2 cellular contexts compared by ENCODE assay signal in genomic region chr1:208241541-208241940, GRCh38.
TF ChIP-seq lines count a peak whose summit lies in the region.

No MANE protein-coding gene starts in this region.

TF ChIP-seq in SK-N-SH, 30 proteins besides CTCF, POLR2A, EP300 and RAD21:
- TF ChIP-seq MXI1 (IDR thresholded peaks at IDR 0.05; ENCODE audit: low read depth, low read length) (no peak), FOXM1 (IDR thresholded peaks at IDR 0.05; ENCODE audit: low read depth) (no peak), USF2 (IDR thresholded peaks at IDR 0.05; ENCODE audit: borderline replicate concordance, low read depth, low read length) (no peak), USF1 (IDR thresholded peaks at IDR 0.05; ENCODE audit: borderline replicate concordance, low read depth) (no peak), SIN3A (IDR thresholded peaks at IDR 0.05; ENCODE audit: borderline replicate concordance, low read depth, low read length) (no peak), PBX3 (IDR thresholded peaks at IDR 0.05) (no peak), GATA2 (CRISPR knock-in tag; IDR thresholded peaks at IDR 0.05) (no peak), YY1 (IDR thresholded peaks at IDR 0.05; ENCODE audit: low read depth) (no peak)

TF ChIP-seq in SK-N-SH treated with all-trans-retinoic acid at 6 μM for 48 hours, 23 proteins besides CTCF, POLR2A, EP300 and RAD21:
- TF ChIP-seq ZFP30 (CRISPR knock-in tag; IDR thresholded peaks at IDR 0.05) (no peak), TCF4 (CRISPR knock-in tag; IDR thresholded peaks at IDR 0.05; ENCODE audit: borderline replicate concordance) (no peak), PATZ1 (CRISPR knock-in tag; IDR thresholded peaks at IDR 0.05; ENCODE audit: borderline replicate concordance) (no peak), ZC3H10 (CRISPR knock-in tag; IDR thresholded peaks at IDR 0.05) (no peak), ISL1 (CRISPR knock-in tag; IDR thresholded peaks at IDR 0.05) (no peak), ZNF70 (CRISPR knock-in tag; IDR thresholded peaks at IDR 0.05) (no peak), ZNF565 (CRISPR knock-in tag; conservative IDR thresholded peaks at IDR 0.05; ENCODE audit: low read depth) (no peak), ZFP3 (CRISPR knock-in tag; IDR thresholded peaks at IDR 0.05) (no peak), CREB5 (CRISPR knock-in tag; IDR thresholded peaks at IDR 0.05; ENCODE audit: low read depth) (no peak), GLIS3 (CRISPR knock-in tag; IDR thresholded peaks at IDR 0.05) (no peak), POU6F1 (CRISPR knock-in tag; IDR thresholded peaks at IDR 0.05; ENCODE audit: borderline replicate concordance, low read depth) (no peak), SNAI2 (CRISPR knock-in tag; IDR thresholded peaks at IDR 0.05) (no peak), CSDC2 (CRISPR knock-in tag; IDR thresholded peaks at IDR 0.05) (no peak), TOX (CRISPR knock-in tag; IDR thresholded peaks at IDR 0.05; ENCODE audit: borderline replicate concordance) (no peak), ESRRG (CRISPR knock-in tag; IDR thresholded peaks at IDR 0.05) (no peak), ZNF8 (CRISPR knock-in tag; IDR thresholded peaks at IDR 0.05) (no peak), OSR1 (CRISPR knock-in tag; IDR thresholded peaks at IDR 0.05) (no peak), PPARA (CRISPR knock-in tag; IDR thresholded peaks at IDR 0.05; ENCODE audit: borderline replicate concordance) (no peak), RARB (CRISPR knock-in tag; IDR thresholded peaks at IDR 0.05) (no peak)
